17 cellular contexts compared by ENCODE assay signal in the genomic region with DNA sequence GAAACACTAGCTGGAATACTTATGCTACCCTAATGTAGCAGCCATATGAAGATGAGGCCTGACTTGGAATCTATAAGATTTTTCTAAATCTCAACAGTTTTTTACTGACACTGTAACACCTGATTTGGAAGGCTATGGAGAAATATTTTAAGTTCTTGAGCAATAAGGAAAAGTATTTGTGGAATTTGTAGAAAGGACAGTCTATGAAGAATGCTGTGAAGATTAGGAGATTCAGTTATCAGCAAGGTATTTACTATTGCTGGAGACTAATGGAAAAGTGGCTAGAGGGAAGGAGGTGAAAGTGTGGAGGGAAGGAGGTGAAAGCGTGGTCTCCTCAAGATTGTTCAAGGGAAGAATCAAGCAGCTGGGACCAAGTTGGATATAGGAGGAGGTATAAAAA.
A peak's percentile ranks its signal among the peaks of the same experiment; 100 is the strongest.
DNase-seq lines count a peak whose midpoint lies in the region; ATAC-seq and TF ChIP-seq lines count a peak whose summit lies in the region.
"Had no signal": no experiment of that assay in that cellular context is flagged by ENCODE, and none has a peak within 500 bp of the region (broad histone marks: within the 10 kb centered on the region; RNA-seq: fewer than 3 reads in every experiment).

No MANE protein-coding gene starts in this region.

- H3K9me2 ChIP-seq in PC-3 (replicated peaks; ENCODE audit: low read length): no peaks in the 10 kb centered on the region

- peaks cover 7% of the 10 kb centered on the region for H3K4me1 Mint-ChIP-seq in Caco-2 (ENCODE audit: low read depth, unreplicated experiment)
- H3K4me1 Mint-ChIP-seq: CD4-positive, CD25-positive, alpha-beta regulatory T cell; CD8-positive, alpha-beta memory T cell had no signal

- H3K4me3 Mint-ChIP-seq in Caco-2 (ENCODE audit: unreplicated experiment): peak overlapping the region; percentile 1
- H3K4me3 Mint-ChIP-seq: CD4-positive, CD25-positive, alpha-beta regulatory T cell; CD8-positive, alpha-beta memory T cell; GM23338; IgD-negative memory B cell had no signal

- no peaks in the 10 kb centered on the region for H3K36me3 ChIP-seq in Caco-2 (ENCODE audit: control insufficient read depth, insufficient read depth, low read length)
- H3K36me3 ChIP-seq in PC-3 (ENCODE audit: low read depth, low read length): no peaks in the 10 kb centered on the region
- H3K36me3 ChIP-seq: BE2C had no signal

- peak overlapping the region; percentile 4 for H3K27ac Mint-ChIP-seq in Caco-2 (ENCODE audit: unreplicated experiment)
- H3K27ac Mint-ChIP-seq: CD4-positive, CD25-positive, alpha-beta regulatory T cell; GM23338; IgD-negative memory B cell had no signal

- POLR2A ChIA-PET in Caco-2 (lab: Charles Lee): no interaction called here
- POLR2A ChIA-PET in PC-3 (lab: Charles Lee; ENCODE audit: unreplicated experiment): no interaction called here

- no peaks in the 10 kb centered on the region for H3K79me2 ChIP-seq in PC-3 (ENCODE audit: low read length)

- H3K9me3 ChIP-seq in Caco-2: no peaks in the 10 kb centered on the region; the same call in 1 of the 2 replicates
- no peaks in the 10 kb centered on the region for H3K9me3 ChIP-seq in PC-3 (ENCODE audit: low read length)
- H3K9me3 ChIP-seq: BE2C had no signal

- intact Hi-C loops in Caco-2 (cut with micrococcal nuclease; ENCODE audit: unreplicated experiment): no loop called here
- intact Hi-C loops in PC-3 (cut with micrococcal nuclease): no loop called here

- no peaks in the 10 kb centered on the region for H3K27me3 Mint-ChIP-seq in Caco-2 (ENCODE audit: insufficient read depth, unreplicated experiment)
- H3K27me3 Mint-ChIP-seq: CD4-positive, CD25-positive, alpha-beta regulatory T cell had no signal

- no peak overlapping the region for H2AFZ ChIP-seq in PC-3 (ENCODE audit: low read length)
- H2AFZ ChIP-seq: GM23338 had no signal

- no peaks in the 10 kb centered on the region for H3F3A ChIP-seq in PC-3 (ENCODE audit: low read length, unreplicated experiment)

- no peak overlapping the region for H3K9ac ChIP-seq in PC-3 (ENCODE audit: low read length)

- H3K27me3 ChIP-seq in Caco-2 (replicated peaks; ENCODE audit: control insufficient read depth, insufficient read depth, low read length): no peaks in the 10 kb centered on the region
- no peaks in the 10 kb centered on the region for H3K27me3 ChIP-seq in PC-3 (ENCODE audit: low read length)
- H3K27me3 ChIP-seq: BE2C had no signal

- ATAC-seq in GM19023 (IDR thresholded peaks at IDR 0.05; ENCODE audit: unreplicated experiment) (no peak), PC-3 (no peak), HG02588 (IDR thresholded peaks at IDR 0.05; ENCODE audit: unreplicated experiment) (no peak)
- ATAC-seq: GM23338, HepG2 had no signal

- no peak overlapping the region for H3K4me2 ChIP-seq in PC-3 (ENCODE audit: low read length)
- H3K4me2 ChIP-seq: GM23338 had no signal

- CTCF ChIA-PET in Caco-2 (lab: Charles Lee) (no interaction called here), PC-3 (lab: Charles Lee) (no interaction called here)

- no peak overlapping the region for H3K27ac ChIP-seq in PC-3 (ENCODE audit: low read length)

- DNase-seq in Caco-2 (peak in 1 of 2 experiments; percentile 13), NCI-H226 (peak; percentile 43), astrocyte of the hippocampus (ENCODE audit: low read depth, low spot score) (peak; percentile 1), iris pigment epithelial cell (ENCODE audit: low read depth) (peak; percentile 3), PC-3 (no peak)
- DNase-seq: BE2C; C1 segment of cervical spinal cord; CD4-positive, CD25-positive, alpha-beta regulatory T cell; CD8-positive, alpha-beta memory T cell; COR-L47; HCEC 1CT; KBM-7 had no signal

- no peak overlapping the region for H3K4me3 ChIP-seq in Caco-2 (ENCODE audit: low read depth, low read length)
- no peak overlapping the region for H3K4me3 ChIP-seq in PC-3 (ENCODE audit: low read length)
- H3K4me3 ChIP-seq: GM23338 had no signal

- H3K4me1 ChIP-seq in Caco-2: peaks cover 22% of the 10 kb centered on the region
- no peaks in the 10 kb centered on the region for H3K4me1 ChIP-seq in PC-3 (ENCODE audit: insufficient read depth, low read length)
- H3K4me1 ChIP-seq: BE2C had no signal

- H3K9me3 Mint-ChIP-seq in Caco-2 (ENCODE audit: unreplicated experiment): peaks cover 10% of the 10 kb centered on the region
- H3K9me3 Mint-ChIP-seq: GM23338 had no signal

- no TSS peak for BruUV-seq in Caco-2 (replicated peaks; lab: Mats Ljungman, UMichigan)
- BruUV-seq in PC-3 (replicated peaks; lab: Mats Ljungman, UMichigan): no TSS peak

- peaks cover 7% of the 10 kb centered on the region for H3K36me3 Mint-ChIP-seq in Caco-2 (ENCODE audit: insufficient read depth, unreplicated experiment)
- H3K36me3 Mint-ChIP-seq: CD4-positive, CD25-positive, alpha-beta regulatory T cell; CD8-positive, alpha-beta memory T cell; IgD-negative memory B cell had no signal

- no peaks in the 10 kb centered on the region for H4K20me1 ChIP-seq in PC-3 (ENCODE audit: low read length)

- TF ChIP-seq CTCF in Caco-2 (IDR thresholded peaks at IDR 0.05; ENCODE audit: insufficient read depth in 1 of 2, low read depth in 1 of 2, low read length in 1 of 2, severe bottlenecking in 1 of 2, unreplicated experiment in 1 of 2) (no peak), PC-3 (conservative IDR thresholded peaks at IDR 0.05; ENCODE audit: low read depth, low read length) (no peak)
